ENCODE assay signal across 2 cellular contexts in the genomic region with DNA sequence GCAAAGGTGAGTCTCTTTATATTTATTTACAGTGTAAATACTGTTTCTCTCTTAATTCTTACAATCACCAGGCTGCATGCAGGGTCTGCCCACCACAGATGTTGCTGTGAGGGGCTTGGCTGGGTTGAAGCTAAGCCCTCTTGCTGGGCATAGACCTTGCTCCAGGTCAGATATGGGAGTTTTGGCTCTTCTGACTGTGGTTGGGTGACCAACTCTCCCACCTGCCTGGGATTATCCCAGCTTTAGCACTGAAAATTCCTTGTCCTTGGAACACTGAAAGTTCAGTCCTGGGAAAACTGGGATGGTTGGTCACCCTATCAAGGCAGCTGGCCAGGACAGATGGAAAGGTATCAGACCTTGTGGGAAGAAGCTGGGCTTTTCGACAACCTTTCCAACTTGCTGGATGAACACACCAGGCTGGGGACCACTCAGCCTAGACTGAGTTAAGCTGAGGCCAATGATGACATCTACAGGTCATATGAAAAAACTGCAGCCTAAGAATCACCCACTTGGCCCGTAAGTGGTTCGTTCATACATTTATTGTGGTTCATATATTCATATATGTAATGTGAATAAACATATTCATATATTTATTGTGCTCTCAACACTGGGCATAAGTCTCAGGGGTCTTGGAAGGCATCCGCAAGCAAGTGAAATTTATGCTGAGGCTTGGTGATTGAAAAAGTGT.
TF ChIP-seq lines count a peak whose summit lies in the region.

No MANE protein-coding gene starts in this region.

TF ChIP-seq in HCT116, 20 proteins besides CTCF, POLR2A, EP300 and RAD21:
- TF ChIP-seq, protein P1, sequence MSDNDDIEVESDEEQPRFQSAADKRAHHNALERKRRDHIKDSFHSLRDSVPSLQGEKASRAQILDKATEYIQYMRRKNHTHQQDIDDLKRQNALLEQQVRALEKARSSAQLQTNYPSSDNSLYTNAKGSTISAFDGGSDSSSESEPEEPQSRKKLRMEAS (IDR thresholded peaks at IDR 0.05), result no peak
- TF ChIP-seq, protein P2, sequence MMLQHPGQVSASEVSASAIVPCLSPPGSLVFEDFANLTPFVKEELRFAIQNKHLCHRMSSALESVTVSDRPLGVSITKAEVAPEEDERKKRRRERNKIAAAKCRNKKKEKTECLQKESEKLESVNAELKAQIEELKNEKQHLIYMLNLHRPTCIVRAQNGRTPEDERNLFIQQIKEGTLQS (IDR thresholded peaks at IDR 0.05), result no peak
- TF ChIP-seq EZH2 (IDR thresholded peaks at IDR 0.05) (no peak), YY1 (IDR thresholded peaks at IDR 0.05; ENCODE audit: extremely low read depth, insufficient replicate concordance, low read depth, low read length) (no peak), SP1 (IDR thresholded peaks at IDR 0.05; ENCODE audit: low read depth) (no peak), SIN3A (IDR thresholded peaks at IDR 0.05; ENCODE audit: low read depth) (no peak), EZH2phosphoT487 (IDR thresholded peaks at IDR 0.05; ENCODE audit: borderline replicate concordance) (no peak), ELF1 (IDR thresholded peaks at IDR 0.05; ENCODE audit: borderline replicate concordance, low read depth) (no peak), TCF7L2 (IDR thresholded peaks at IDR 0.05; ENCODE audit: borderline replicate concordance, extremely low read depth, insufficient read depth, insufficient read length) (no peak), EGR1 (IDR thresholded peaks at IDR 0.05; ENCODE audit: low read depth) (no peak), POLR2AphosphoS5 (IDR thresholded peaks at IDR 0.05; ENCODE audit: low read depth, low read length) (no peak), CBX3 (IDR thresholded peaks at IDR 0.05; ENCODE audit: low read depth) (no peak), CEBPB (IDR thresholded peaks at IDR 0.05; ENCODE audit: low read depth) (no peak), FOSL1 (IDR thresholded peaks at IDR 0.05; ENCODE audit: low read depth) (no peak)
- TF ChIP-seq, protein P3, sequence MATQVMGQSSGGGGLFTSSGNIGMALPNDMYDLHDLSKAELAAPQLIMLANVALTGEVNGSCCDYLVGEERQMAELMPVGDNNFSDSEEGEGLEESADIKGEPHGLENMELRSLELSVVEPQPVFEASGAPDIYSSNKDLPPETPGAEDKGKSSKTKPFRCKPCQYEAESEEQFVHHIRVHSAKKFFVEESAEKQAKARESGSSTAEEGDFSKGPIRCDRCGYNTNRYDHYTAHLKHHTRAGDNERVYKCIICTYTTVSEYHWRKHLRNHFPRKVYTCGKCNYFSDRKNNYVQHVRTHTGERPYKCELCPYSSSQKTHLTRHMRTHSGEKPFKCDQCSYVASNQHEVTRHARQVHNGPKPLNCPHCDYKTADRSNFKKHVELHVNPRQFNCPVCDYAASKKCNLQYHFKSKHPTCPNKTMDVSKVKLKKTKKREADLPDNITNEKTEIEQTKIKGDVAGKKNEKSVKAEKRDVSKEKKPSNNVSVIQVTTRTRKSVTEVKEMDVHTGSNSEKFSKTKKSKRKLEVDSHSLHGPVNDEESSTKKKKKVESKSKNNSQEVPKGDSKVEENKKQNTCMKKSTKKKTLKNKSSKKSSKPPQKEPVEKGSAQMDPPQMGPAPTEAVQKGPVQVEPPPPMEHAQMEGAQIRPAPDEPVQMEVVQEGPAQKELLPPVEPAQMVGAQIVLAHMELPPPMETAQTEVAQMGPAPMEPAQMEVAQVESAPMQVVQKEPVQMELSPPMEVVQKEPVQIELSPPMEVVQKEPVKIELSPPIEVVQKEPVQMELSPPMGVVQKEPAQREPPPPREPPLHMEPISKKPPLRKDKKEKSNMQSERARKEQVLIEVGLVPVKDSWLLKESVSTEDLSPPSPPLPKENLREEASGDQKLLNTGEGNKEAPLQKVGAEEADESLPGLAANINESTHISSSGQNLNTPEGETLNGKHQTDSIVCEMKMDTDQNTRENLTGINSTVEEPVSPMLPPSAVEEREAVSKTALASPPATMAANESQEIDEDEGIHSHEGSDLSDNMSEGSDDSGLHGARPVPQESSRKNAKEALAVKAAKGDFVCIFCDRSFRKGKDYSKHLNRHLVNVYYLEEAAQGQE (IDR thresholded peaks at IDR 0.05; ENCODE audit: low read depth), result no peak

TF ChIP-seq in H1, 55 proteins besides CTCF, POLR2A, EP300 and RAD21:
- TF ChIP-seq BACH1 (IDR thresholded peaks at IDR 0.05; ENCODE audit: low read length) (no peak), NRF1 (IDR thresholded peaks at IDR 0.05; ENCODE audit: low read depth, low read length) (no peak), BCL11A (IDR thresholded peaks at IDR 0.05; ENCODE audit: low read depth in 2 of 2, low read length in 2 of 2) (no peak), YY1 (IDR thresholded peaks at IDR 0.05; ENCODE audit: low read depth, low read length) (no peak), SIX5 (IDR thresholded peaks at IDR 0.05; ENCODE audit: low read depth, low read length) (no peak), POLR2AphosphoS5 (IDR thresholded peaks at IDR 0.05; ENCODE audit: low read depth, low read length) (no peak), SP1 (IDR thresholded peaks at IDR 0.05; ENCODE audit: low read depth, low read length) (no peak), CBX5 (IDR thresholded peaks at IDR 0.05; ENCODE audit: low read depth, low read length) (no peak), TAF7 (optimal IDR thresholded peaks at IDR 0.05; ENCODE audit: borderline replicate concordance, low read depth, low read length) (no peak), EZH2 (IDR thresholded peaks at IDR 0.05; ENCODE audit: low read depth, low read length, severe bottlenecking) (no peak), CBX8 (IDR thresholded peaks at IDR 0.05; ENCODE audit: borderline replicate concordance, low read depth, low read length) (no peak), GTF2F1 (IDR thresholded peaks at IDR 0.05; ENCODE audit: borderline replicate concordance, low read depth, low read length) (no peak), JUN (IDR thresholded peaks at IDR 0.05; ENCODE audit: low read depth, low read length) (no peak), EGR1 (IDR thresholded peaks at IDR 0.05; ENCODE audit: borderline replicate concordance, low read depth, low read length) (no peak), KDM1A (IDR thresholded peaks at IDR 0.05; ENCODE audit: borderline replicate concordance, low read length) (no peak), HDAC2 (IDR thresholded peaks at IDR 0.05; ENCODE audit: borderline replicate concordance in 1 of 2, low read depth in 2 of 2, low read length in 2 of 2) (no peak)
- TF ChIP-seq, protein P4, sequence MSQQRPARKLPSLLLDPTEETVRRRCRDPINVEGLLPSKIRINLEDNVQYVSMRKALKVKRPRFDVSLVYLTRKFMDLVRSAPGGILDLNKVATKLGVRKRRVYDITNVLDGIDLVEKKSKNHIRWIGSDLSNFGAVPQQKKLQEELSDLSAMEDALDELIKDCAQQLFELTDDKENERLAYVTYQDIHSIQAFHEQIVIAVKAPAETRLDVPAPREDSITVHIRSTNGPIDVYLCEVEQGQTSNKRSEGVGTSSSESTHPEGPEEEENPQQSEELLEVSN (IDR thresholded peaks at IDR 0.05), result no peak
